28 cellular contexts compared by ENCODE assay signal in genomic region chr1:82179162-82179561, GRCh38.
"Had no signal": no experiment of that assay in that cellular context is flagged by ENCODE, and none has a peak within 500 bp of the region (broad histone marks: within the 10 kb centered on the region; RNA-seq: fewer than 3 reads in every experiment).

No MANE protein-coding gene starts in this region.

- FAIRE-seq: colon, endometrium had no signal

- H3K9ac ChIP-seq: parathyroid adenoma had no signal

- H3K36me3 ChIP-seq: adrenal gland, esophagus squamous epithelium, heart left ventricle, left lung, lower lobe of right lung, transverse colon had no signal

- H3K4me3 ChIP-seq: adrenal gland, body of pancreas, esophagus squamous epithelium, heart left ventricle, left lung, lower lobe of right lung, testis, transverse colon had no signal

- H3K79me2 ChIP-seq: parathyroid adenoma had no signal

- H3K27me3 ChIP-seq: adrenal gland, body of pancreas, esophagus squamous epithelium, foreskin keratinocyte, heart left ventricle, left lung, testis, transverse colon had no signal

- H3K4me1 ChIP-seq: body of pancreas, esophagus squamous epithelium, foreskin keratinocyte, heart left ventricle, left lung, lower lobe of right lung, parathyroid adenoma, testis, transverse colon had no signal

- H3K9me3 ChIP-seq: adrenal gland, body of pancreas, esophagus squamous epithelium, heart left ventricle, left lung, lower lobe of right lung, testis, transverse colon had no signal

- DNase-seq: activated B cell treated with CpG ODN at 0.5 μM for 24 hours; activated CD4-positive, alpha-beta T cell treated with anti-CD3 and anti-CD28 coated beads for 36 hours; activated naive CD4-positive, alpha-beta T cell treated with Interleukin-2 at 50 U/mL for 16 hours; activated T-cell treated with anti-CD3 and anti-CD28 coated beads for 4 hours; activated T-cell treated with anti-CD3 and anti-CD28 coated beads, Interleukin-2, amount 50 U/mL, for 72 hours; adrenal gland; aorta; body of pancreas; dermis blood vessel endothelial cell; effector CD4-positive, alpha-beta T cell; esophagus squamous epithelium; foreskin keratinocyte; heart left ventricle; kidney glomerular epithelial cell; left lung; lower lobe of right lung; mesenchymal stem cell; naive thymus-derived CD8-positive, alpha-beta T cell; nucleus accumbens; right cardiac atrium; stimulated activated CD4-positive, alpha-beta T cell treated with anti-CD3 and anti-CD28 coated beads, Interleukin-4, amount 100 ng/mL, for 1 hour; stimulated activated naive CD8-positive, alpha-beta T cell treated with anti-CD3 and anti-CD28 coated beads, Interleukin-15, Interleukin-2, amounts not matched to agents 100 U/mL and 50 U/mL, for 24 hours; testis; transverse colon had no signal

- H3K27ac ChIP-seq: adrenal gland, body of pancreas, epithelial cell of prostate, esophagus squamous epithelium, foreskin keratinocyte, heart left ventricle, left lung, lower lobe of right lung, parathyroid adenoma, testis, transverse colon had no signal

- ATAC-seq: activated CD4-positive, alpha-beta T cell treated with anti-CD3 and anti-CD28 coated beads for 36 hours; activated T-cell treated with anti-CD3 and anti-CD28 coated beads, Interleukin-2, amount 50 U/mL, for 72 hours; body of pancreas; foreskin keratinocyte; heart left ventricle; left lung; lower lobe of right lung; naive thymus-derived CD8-positive, alpha-beta T cell; right cardiac atrium; stimulated activated naive CD8-positive, alpha-beta T cell treated with anti-CD3 and anti-CD28 coated beads, Interleukin-15, Interleukin-2, amounts not matched to agents 100 U/mL and 50 U/mL, for 24 hours had no signal

- H2AFZ ChIP-seq: parathyroid adenoma had no signal
